In genomic region chr11:68582416-68583046, GRCh38 we compare ENCODE assay signal across 16 cellular contexts.
A peak's percentile ranks its signal among the peaks of the same experiment; 100 is the strongest.
DNase-seq lines count a peak whose midpoint lies in the region; ATAC-seq, FAIRE-seq and TF ChIP-seq lines count a peak whose summit lies in the region.
"Had no signal": no experiment of that assay in that cellular context is flagged by ENCODE, and none has a peak within 500 bp of the region (broad histone marks: within the 10 kb centered on the region; RNA-seq: fewer than 3 reads in every experiment).

No MANE protein-coding gene starts in this region.

- no peak for TF ChIP-seq CTCF in A549 (IDR thresholded peaks at IDR 0.05)
- no peak for TF ChIP-seq CTCF in endothelial cell (IDR thresholded peaks at IDR 0.05; ENCODE audit: unreplicated experiment)
- no peak for TF ChIP-seq CTCF in natural killer cell (IDR thresholded peaks at IDR 0.05)
- no peak for TF ChIP-seq CTCF in CD14-positive monocyte (IDR thresholded peaks at IDR 0.05)

- FAIRE-seq in A549 (lab: Jason Lieb, UNC) (no peak), HTR-8/SVneo (lab: Jason Lieb, UNC) (no peak)
- FAIRE-seq: GM12878 had no signal

- peaks cover 82% of the 10 kb centered on the region for H3K36me3 ChIP-seq in HUES48 (ENCODE audit: control insufficient read depth, insufficient read depth, low read length)

- no peak overlapping the region for H3K9ac ChIP-seq in HUES48 (ENCODE audit: low read depth, low read length)

- H3K4me1 ChIP-seq in A549 (peaks cover 27% of the 10 kb centered on the region), HUES48 (ENCODE audit: control insufficient read depth, insufficient read depth, low read length) (peaks cover 2% of the 10 kb centered on the region; the same call in 1 of the 2 replicates)

- TF ChIP-seq RAD21 in A549 (conservative IDR thresholded peaks at IDR 0.05 in 1 of 2, IDR thresholded peaks at IDR 0.05 in 1 of 2) = no peak

- H3K27me3 Mint-ChIP-seq in endothelial cell (ENCODE audit: unreplicated experiment) (no peaks in the 10 kb centered on the region), natural killer cell (ENCODE audit: low read depth in 2 of 2) (no peaks in the 10 kb centered on the region), CD14-positive monocyte (ENCODE audit: low read depth in 3 of 3) (peaks cover 0 to 1% (median 0%) of the 10 kb centered on the region in 3 donors)
- H3K27me3 Mint-ChIP-seq: activated naive CD8-positive, alpha-beta T cell treated with anti-CD3 and anti-CD28 coated beads, Interleukin-2, amount 10 ng/mL, durations not matched to agents 7 days and 5 days; dendritic cell treated with granulocyte-macrophage colony-stimulating factor and Interleukin-4, amounts not matched to agents 40 ng/mL and 50 ng/mL, for 4 days had no signal

- peak overlapping the region; percentile 46 for H3K27ac Mint-ChIP-seq in endothelial cell (ENCODE audit: unreplicated experiment)
- H3K27ac Mint-ChIP-seq in natural killer cell = peak overlapping the region; percentile 37 to 65
- no peak overlapping the region for H3K27ac Mint-ChIP-seq in CD14-positive monocyte
- H3K27ac Mint-ChIP-seq: activated naive CD8-positive, alpha-beta T cell treated with anti-CD3 and anti-CD28 coated beads, Interleukin-2, amount 10 ng/mL, durations not matched to agents 7 days and 5 days; dendritic cell treated with granulocyte-macrophage colony-stimulating factor and Interleukin-4, amounts not matched to agents 40 ng/mL and 50 ng/mL, for 4 days had no signal

- H3K36me3 Mint-ChIP-seq in endothelial cell (ENCODE audit: low read depth, unreplicated experiment) (peaks cover 15% of the 10 kb centered on the region), natural killer cell (peaks cover 10% of the 10 kb centered on the region), CD14-positive monocyte (peaks cover 82 to 93% of the 10 kb centered on the region in 2 donors)

- POLR2A ChIA-PET in A549 (lab: Yijun Ruan, JAX) = no interaction called here

- no peak for DNase-seq in A549 (ENCODE audit: low read depth in 1 of 2, low spot score in 1 of 2)
- no peak for DNase-seq in endothelial cell (ENCODE audit: low spot score)
- DNase-seq in natural killer cell = no peak
- no peak for DNase-seq in cerebellar nuclear complex (lab: John Stamatoyannopoulos, UW)
- no peak for DNase-seq in HTR-8/SVneo (ENCODE audit: insufficient read length, low spot score)
- DNase-seq in CD14-positive monocyte (ENCODE audit: low spot score) = no peak
- DNase-seq: activated naive CD8-positive, alpha-beta T cell treated with anti-CD3 and anti-CD28 coated beads, Interleukin-2, amount 10 ng/mL, durations not matched to agents 7 days and 5 days; BE2C; NCI-H1417 treated with DMSO at 0.1 percent for 48 hours; NCI-H526; stimulated activated CD4-positive, alpha-beta T cell treated with anti-CD3 and anti-CD28 coated beads, Interleukin-15, amount 100 ng/mL, for 24 hours had no signal

- no peak for TF ChIP-seq POLR2A in A549 (IDR thresholded peaks at IDR 0.05; ENCODE audit: low read length)

- H3K4me1 Mint-ChIP-seq in endothelial cell (ENCODE audit: unreplicated experiment) (peaks cover 4% of the 10 kb centered on the region), natural killer cell (peaks cover 19 to 30% of the 10 kb centered on the region in 2 donors), CD14-positive monocyte (no peaks in the 10 kb centered on the region)

- no peak overlapping the region for H3K4me3 ChIP-seq in A549
- no peak overlapping the region for H3K4me3 ChIP-seq in HUES48 (ENCODE audit: low read depth, low read length)
- H3K4me3 ChIP-seq: GM12878 had no signal

- TF ChIP-seq EP300 in A549 (IDR thresholded peaks at IDR 0.05) = no peak

- intact Hi-C loops in natural killer cell (cut with micrococcal nuclease) (no loop called here), CD14-positive monocyte (cut with micrococcal nuclease) (loop anchor here in 1 of 2 donors (10.0 kb wide), 1 partner anchor 212 kb away; no protein-coding TSS in a partner anchor)

- peak overlapping the region; percentile 55 for H3K4me2 ChIP-seq in A549

- 0 out of 6 replicates have a peak overlapping the region, but pooled peaks of 1 of the 2 experiments have one; percentile 15 for H3K27ac ChIP-seq in A549
- peak overlapping the region; percentile 15 for H3K27ac ChIP-seq in HUES48 (ENCODE audit: low read depth, low read length)

- H3K9me3 ChIP-seq in A549 (no peaks in the 10 kb centered on the region), HUES48 (ENCODE audit: control insufficient read depth, insufficient read depth, low read length) (no peaks in the 10 kb centered on the region)
- H3K9me3 ChIP-seq: BE2C had no signal

- H3K27me3 ChIP-seq in HUES48 (ENCODE audit: control insufficient read depth, insufficient read depth, low read length) = no peaks in the 10 kb centered on the region
- H3K27me3 ChIP-seq: BE2C had no signal

- 51% methylated on average over 8 of the region's 8 CpGs for WGBS in A549 (ENCODE audit: missing lambda C conversion rate)

- no peak for ATAC-seq in A549
- no peak for ATAC-seq in natural killer cell
- ATAC-seq in HG03025 (IDR thresholded peaks at IDR 0.05; ENCODE audit: low FRiP score, unreplicated experiment) = no peak
- ATAC-seq: GM12878, Panc1 had no signal

- H3K4me3 Mint-ChIP-seq in endothelial cell (ENCODE audit: unreplicated experiment) = peak overlapping the region; percentile 52
- no peak overlapping the region for H3K4me3 Mint-ChIP-seq in natural killer cell
- no peak overlapping the region for H3K4me3 Mint-ChIP-seq in CD14-positive monocyte
- H3K4me3 Mint-ChIP-seq: activated naive CD8-positive, alpha-beta T cell treated with anti-CD3 and anti-CD28 coated beads, Interleukin-2, amount 10 ng/mL, durations not matched to agents 7 days and 5 days; dendritic cell treated with granulocyte-macrophage colony-stimulating factor and Interleukin-4, amounts not matched to agents 40 ng/mL and 50 ng/mL, for 4 days had no signal

- H3K9me3 Mint-ChIP-seq in endothelial cell (ENCODE audit: unreplicated experiment) (no peaks in the 10 kb centered on the region), natural killer cell (no peaks in the 10 kb centered on the region), CD14-positive monocyte (no peaks in the 10 kb centered on the region)
- H3K9me3 Mint-ChIP-seq: activated naive CD8-positive, alpha-beta T cell treated with anti-CD3 and anti-CD28 coated beads, Interleukin-2, amount 10 ng/mL, durations not matched to agents 7 days and 5 days; dendritic cell treated with granulocyte-macrophage colony-stimulating factor and Interleukin-4, amounts not matched to agents 40 ng/mL and 50 ng/mL, for 4 days had no signal

- CTCF ChIA-PET in A549 (lab: Yijun Ruan, JAX) = interaction anchor here (1.1 to 2.4 kb wide), 3 partner anchors 8 to 38 kb away, joined by 3 to 18 read pairs (median 3); no protein-coding TSS in a partner anchor

TF ChIP-seq in A549, 52 proteins besides CTCF, POLR2A, EP300 and RAD21:
- no peak for TF ChIP-seq FOSL2 (IDR thresholded peaks at IDR 0.05)
- no peak for TF ChIP-seq FOSL2 (CRISPR knock-in tag; IDR thresholded peaks at IDR 0.05)
- TF ChIP-seq ESRRA (IDR thresholded peaks at IDR 0.05; ENCODE audit: borderline replicate concordance, low read length) = no peak
- no peak for TF ChIP-seq NPAS2 (CRISPR knock-in tag; IDR thresholded peaks at IDR 0.05; ENCODE audit: borderline replicate concordance)
- no peak for TF ChIP-seq SREBF2 (IDR thresholded peaks at IDR 0.05)

Comparison
In these comparisons a context has a peak if more than half of its experiments do, and no peak if none do; other contexts are left out.
1. H3K27ac Mint-ChIP-seq: peak in endothelial cell (single experiment) and natural killer cell (2 of 2); none in CD14-positive monocyte (0 of 7).